In genomic region chr6:31945154-31945506, GRCh38 we compare ENCODE assay signal across 13 cellular contexts. TPM values are rescaled to one million over a fixed set of nuclear protein-coding genes. Genes with fewer than 3 reads are reported as not detected.
DNase-seq lines count a peak whose midpoint lies in the region; TF ChIP-seq lines count a peak whose summit lies in the region.
"Had no signal": no experiment of that assay in that cellular context is flagged by ENCODE, and none has a peak within 500 bp of the region (broad histone marks: within the 10 kb centered on the region; RNA-seq: fewer than 3 reads in every experiment).

No MANE protein-coding gene starts in this region.

- H3K36me3 ChIP-seq in Peyer's patch (no peaks in the 10 kb centered on the region), duodenal mucosa (ENCODE audit: control insufficient read depth in 1 of 2, insufficient read depth in 2 of 2, low read length in 2 of 2) (peaks cover 3 to 7% of the 10 kb centered on the region in 2 donors), muscle layer of colon (ENCODE audit: insufficient read depth, low read length) (no peaks in the 10 kb centered on the region), thymus (ENCODE audit: control insufficient read depth, insufficient read depth) (no peaks in the 10 kb centered on the region), WERI-Rb-1 (no peaks in the 10 kb centered on the region; the same call in 1 of the 2 replicates)

- H3K4me1 ChIP-seq in Peyer's patch (peaks cover 0 to 20% (median 2%) of the 10 kb centered on the region in 4 donors), duodenal mucosa (ENCODE audit: control insufficient read depth in 1 of 2, insufficient read depth in 2 of 2, low read length in 2 of 2) (peaks cover 31 to 37% of the 10 kb centered on the region in 2 donors), muscle layer of colon (ENCODE audit: insufficient read depth, low read length) (peaks cover 10% of the 10 kb centered on the region), thymus (ENCODE audit: control insufficient read depth, insufficient read depth, low read length) (no peaks in the 10 kb centered on the region)

- H3K9me3 ChIP-seq in Peyer's patch (no peaks in the 10 kb centered on the region), duodenal mucosa (ENCODE audit: control insufficient read depth in 1 of 2, low read length in 2 of 2) (no peaks in the 10 kb centered on the region), muscle layer of colon (ENCODE audit: low read length) (no peaks in the 10 kb centered on the region), thymus (ENCODE audit: control insufficient read depth) (no peaks in the 10 kb centered on the region), WERI-Rb-1 (ENCODE audit: severe bottlenecking) (no peaks in the 10 kb centered on the region)

- H3K4me3 ChIP-seq in Peyer's patch (peak overlapping the region in 3 of 4 donors; percentile 10 to 42 (median 39)), duodenal mucosa (ENCODE audit: low read depth in 1 of 2, low read length in 2 of 2) (peak overlapping the region; percentile 48 to 74), muscle layer of colon (ENCODE audit: low read depth in 1 of 2, low read length in 2 of 2) (no peak overlapping the region), thymus (ENCODE audit: low read length) (no peak overlapping the region), WERI-Rb-1 (ENCODE audit: low read depth, low read length) (no peak overlapping the region)
- H3K4me3 ChIP-seq: smooth muscle cell had no signal

- H3K9ac ChIP-seq in duodenal mucosa (ENCODE audit: low read depth in 1 of 2, low read length in 2 of 2): peak overlapping the region; percentile 70 to 74
- H3K9ac ChIP-seq in muscle layer of colon (ENCODE audit: low read length): no peak overlapping the region

- peak overlapping the region; percentile 64 to 92 (median 84) for H3K27ac ChIP-seq in Peyer's patch
- peak overlapping the region; percentile 91 for H3K27ac ChIP-seq in duodenal mucosa (ENCODE audit: low read depth, low read length)
- peak overlapping the region; percentile 64 for H3K27ac ChIP-seq in muscle layer of colon (ENCODE audit: low read depth, low read length)
- peak overlapping the region; percentile 56 for H3K27ac ChIP-seq in thymus (ENCODE audit: low read depth)
- no peak overlapping the region for H3K27ac ChIP-seq in WERI-Rb-1

- 94% methylated on average over 9 of the region's 9 CpGs for WGBS in thymus

- TF ChIP-seq CTCF in Peyer's patch (IDR thresholded peaks at IDR 0.05): no peak
- no peak for TF ChIP-seq CTCF in WERI-Rb-1 (IDR thresholded peaks at IDR 0.05; ENCODE audit: low read depth, low read length)

- no peak for TF ChIP-seq POLR2A in Peyer's patch (IDR thresholded peaks at IDR 0.05)

- H3K27me3 ChIP-seq in Peyer's patch (no peaks in the 10 kb centered on the region), duodenal mucosa (ENCODE audit: control insufficient read depth in 1 of 2, insufficient read depth in 2 of 2, low read length in 2 of 2) (no peaks in the 10 kb centered on the region), muscle layer of colon (ENCODE audit: control insufficient read depth in 1 of 2, insufficient read depth in 2 of 2, low read length in 2 of 2) (no peaks in the 10 kb centered on the region), thymus (ENCODE audit: control insufficient read depth, insufficient read depth) (no peaks in the 10 kb centered on the region), WERI-Rb-1 (ENCODE audit: insufficient read depth, low read depth, severe bottlenecking) (no peaks in the 10 kb centered on the region)

- DNase-seq in Peyer's patch (no peak), HuH-7.5 (ENCODE audit: low spot score) (no peak), NCI-H2171 treated with DMSO at 0.1 percent for 48 hours (lab: John Stamatoyannopoulos, UW) (no peak), NCI-H510A treated with DMSO at 0.1 percent for 48 hours (lab: John Stamatoyannopoulos, UW) (no peak), WERI-Rb-1 (no peak)
- DNase-seq: activated CD4-positive, CD25-positive, alpha-beta regulatory T cell treated with anti-CD3 and anti-CD28 coated beads, Interleukin-2, amount 50 U/mL, for 72 hours; CD8-positive, alpha-beta memory T cell; NCI-H1694 had no signal

RNA-seq across cellular contexts. Expression of gene CFB, which starts 0.8 kb away (rescaled TPM):
- total RNA-seq in Peyer's patch: 100 to 1,000 TPM in 1 of 4 donors, 10 to 100 TPM in 3; 23.1 to 183 (median 89.9) TPM
- 41.0 TPM for polyA plus RNA-seq in thymus
- total RNA-seq: smooth muscle cell had no signal

RNA-seq across cellular contexts. Expression of gene NELFE, which starts 13.6 kb away (rescaled TPM):
- total RNA-seq in Peyer's patch: 10 to 100 TPM; 45.4 to 59.7 (median 50.2) TPM
- polyA plus RNA-seq in thymus: 44.5 TPM

RNA-seq across cellular contexts. Expression of gene SKIC2, which starts 13.8 kb away (rescaled TPM):
- 100 to 1,000 TPM in 2 of 4 donors, 10 to 100 TPM in 2; 81.3 to 130 (median 107) TPM for total RNA-seq in Peyer's patch
- 110 TPM for polyA plus RNA-seq in thymus

RNA-seq across cellular contexts. Expression of gene C2, which starts 17.6 kb away (rescaled TPM):
- total RNA-seq in Peyer's patch: 10 to 100 TPM; 15.3 to 63.2 (median 38.4) TPM
- polyA plus RNA-seq in thymus: 10.3 TPM
- total RNA-seq: glomerular endothelial cell, smooth muscle cell had no signal
- polyA plus RNA-seq: CD8-positive, alpha-beta memory T cell had no signal

RNA-seq across cellular contexts. Expression of gene DXO, which starts 26.8 kb away (rescaled TPM):
- total RNA-seq in Peyer's patch: 10 to 100 TPM; 15.1 to 47.9 (median 24.1) TPM
- 27.3 TPM for polyA plus RNA-seq in thymus

Comparison
In these comparisons a context has a peak if more than half of its experiments do, and no peak if none do; other contexts are left out.
1. H3K4me3 ChIP-seq: peak in Peyer's patch (3 of 4) and duodenal mucosa (2 of 2); none in muscle layer of colon (0 of 2), thymus (single experiment) and WERI-Rb-1 (single experiment).